1 cellular context compared by ENCODE assay signal in genomic region chr18:74831571-74832250, GRCh38.
TF ChIP-seq lines count a peak whose summit lies in the region.

No MANE protein-coding gene starts in this region.

TF ChIP-seq in IMR-90, 13 proteins besides CTCF, POLR2A, EP300 and RAD21 (continued from another document):
- TF ChIP-seq, protein P1, sequence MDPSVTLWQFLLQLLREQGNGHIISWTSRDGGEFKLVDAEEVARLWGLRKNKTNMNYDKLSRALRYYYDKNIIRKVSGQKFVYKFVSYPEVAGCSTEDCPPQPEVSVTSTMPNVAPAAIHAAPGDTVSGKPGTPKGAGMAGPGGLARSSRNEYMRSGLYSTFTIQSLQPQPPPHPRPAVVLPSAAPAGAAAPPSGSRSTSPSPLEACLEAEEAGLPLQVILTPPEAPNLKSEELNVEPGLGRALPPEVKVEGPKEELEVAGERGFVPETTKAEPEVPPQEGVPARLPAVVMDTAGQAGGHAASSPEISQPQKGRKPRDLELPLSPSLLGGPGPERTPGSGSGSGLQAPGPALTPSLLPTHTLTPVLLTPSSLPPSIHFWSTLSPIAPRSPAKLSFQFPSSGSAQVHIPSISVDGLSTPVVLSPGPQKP (IDR thresholded peaks at IDR 0.05; ENCODE audit: borderline replicate concordance, low read depth, low read length), result no peak
- TF ChIP-seq SMC3 (IDR thresholded peaks at IDR 0.05; ENCODE audit: low read depth, low read length) (no peak), MAFK (IDR thresholded peaks at IDR 0.05; ENCODE audit: low read depth, low read length) (no peak), NFE2L2 (IDR thresholded peaks at IDR 0.05; ENCODE audit: low read depth, low read length) (no peak), FOS (IDR thresholded peaks at IDR 0.05; ENCODE audit: low read depth, low read length) (no peak), USF2 (IDR thresholded peaks at IDR 0.05; ENCODE audit: low read depth, low read length) (no peak), BHLHE40 (IDR thresholded peaks at IDR 0.05; ENCODE audit: low read depth, low read length) (no peak)
TF ChIP-seq in IMR-90: peak in this region for 0.
